ENCODE assay signal across 25 cellular contexts in the genomic region with DNA sequence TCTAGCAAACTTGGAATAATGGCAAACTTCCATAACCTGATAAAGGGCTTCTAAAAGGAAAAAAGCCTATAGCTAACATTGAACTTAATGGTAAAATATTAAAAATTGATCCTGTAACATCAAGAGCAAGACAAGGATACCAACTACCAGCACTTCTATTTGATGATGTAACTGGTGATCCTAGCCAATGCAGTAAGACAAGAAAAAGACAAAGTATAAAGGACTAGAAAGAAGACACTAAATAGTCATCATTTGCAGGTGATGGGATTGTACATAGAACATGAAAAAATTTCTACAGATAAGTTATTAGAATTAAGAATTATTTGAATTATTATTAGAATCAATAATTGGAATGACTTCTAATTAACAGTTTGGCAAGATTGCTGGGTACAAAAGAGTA. TPM values are rescaled to one million over a fixed set of nuclear protein-coding genes. Genes with fewer than 3 reads are reported as not detected.
DNase-seq lines count a peak whose midpoint lies in the region; ATAC-seq, FAIRE-seq and TF ChIP-seq lines count a peak whose summit lies in the region.
"Had no signal": no experiment of that assay in that cellular context is flagged by ENCODE, and none has a peak within 500 bp of the region (broad histone marks: within the 10 kb centered on the region; RNA-seq: fewer than 3 reads in every experiment).

No MANE protein-coding gene starts in this region.

- TF ChIP-seq EP300 in A549 (IDR thresholded peaks at IDR 0.05), result no peak
- TF ChIP-seq EP300 in K562 (IDR thresholded peaks at IDR 0.05; ENCODE audit: low read length), result no peak

- H3K36me3 Mint-ChIP-seq in CD14-positive monocyte, result peaks cover 0 to 2% of the 10 kb centered on the region in 2 donors
- H3K36me3 Mint-ChIP-seq: CD4-positive, alpha-beta memory T cell had no signal

- no peaks in the 10 kb centered on the region for H3K9me1 ChIP-seq in K562 (ENCODE audit: control insufficient read depth, insufficient read depth, low read length)

- no peak overlapping the region for H2AFZ ChIP-seq in K562 (ENCODE audit: low read depth, low read length)
- H2AFZ ChIP-seq: GM23248 had no signal

- DNase-seq in A549 (ENCODE audit: low read depth in 1 of 2, low spot score in 1 of 2) (no peak), K562 (ENCODE audit: extremely low read depth in 1 of 4, low spot score in 3 of 4) (no peak), epithelial cell of prostate (ENCODE audit: low read depth, low spot score) (no peak), CD14-positive monocyte (ENCODE audit: low spot score) (no peak), glomerular visceral epithelial cell (ENCODE audit: extremely low spot score) (no peak), ureter (ENCODE audit: low spot score) (no peak)
- DNase-seq: ACHN; AML-193; BE2C; Calu3; CD4-positive, alpha-beta memory T cell; COR-L47; DMS53; DMS79 treated with DMSO at 0.1 percent for 48 hours; GF-D8; GM23248; H7; HCEC 1CT; HFFc6 had no signal

- no TSS peak for BruUV-seq in K562 (replicated peaks; lab: Mats Ljungman, UMichigan)

- peaks cover 3 to 26% (median 17%) of the 10 kb centered on the region in 7 donors for H3K9me3 Mint-ChIP-seq in CD14-positive monocyte

- H3K4me3 ChIP-seq in A549 (no peak overlapping the region), HEK293 (ENCODE audit: low read depth, low read length) (no peak overlapping the region), K562 (no peak overlapping the region)
- H3K4me3 ChIP-seq: BLaER1 treated with 17β-estradiol and CSF1 and Interleukin-3, amounts not matched to agents 10 nM and 100 nM; GM23248 had no signal

- H3K4me1 Mint-ChIP-seq in CD14-positive monocyte, result no peaks in the 10 kb centered on the region
- H3K4me1 Mint-ChIP-seq: CD4-positive, alpha-beta memory T cell had no signal

- peaks cover 43 to 80% (median 65%) of the 10 kb centered on the region in 3 donors for H3K27me3 Mint-ChIP-seq in CD14-positive monocyte (ENCODE audit: low read depth in 3 of 3)

- H3K4me1 ChIP-seq in A549 (peaks cover 17% of the 10 kb centered on the region), HEK293 (ENCODE audit: control insufficient read depth, insufficient read depth, low read length) (no peaks in the 10 kb centered on the region), K562 (replicated peaks in 1 of 2; ENCODE audit: control insufficient read depth in 2 of 2, insufficient read depth in 2 of 2, low read length in 2 of 2) (peaks cover 0 to 4% of the 10 kb centered on the region in 2 experiments; a peak in 2 of 5 replicates)
- H3K4me1 ChIP-seq: BE2C; BLaER1 treated with 17β-estradiol and CSF1 and Interleukin-3, amounts not matched to agents 10 nM and 100 nM had no signal

- intact Hi-C loops in K562 (cut with micrococcal nuclease) (no loop called here), CD14-positive monocyte (cut with micrococcal nuclease) (no loop called here)

- no peak overlapping the region for H3K27ac Mint-ChIP-seq in CD14-positive monocyte
- H3K27ac Mint-ChIP-seq: CD4-positive, alpha-beta memory T cell; HFFc6 had no signal

- no peaks in the 10 kb centered on the region for H4K20me1 ChIP-seq in K562 (replicated peaks; ENCODE audit: control insufficient read depth, insufficient read depth, low read length)

- no peaks in the 10 kb centered on the region for H3K79me2 ChIP-seq in K562 (ENCODE audit: control insufficient read depth, insufficient read depth, low read length)

- FAIRE-seq in A549 (lab: Jason Lieb, UNC) (peak; percentile 32), K562 (lab: Jason Lieb, UNC) (no peak)
- FAIRE-seq: GM12891, GM18507, H1 had no signal

- TF ChIP-seq POLR2A in A549 (IDR thresholded peaks at IDR 0.05; ENCODE audit: low read length) (no peak), K562 (conservative IDR thresholded peaks at IDR 0.05) (no peak)

- no peak overlapping the region for H3K9ac ChIP-seq in K562 (ENCODE audit: insufficient read depth in 1 of 2, low read depth in 2 of 2, low read length in 2 of 2)
- H3K9ac ChIP-seq: BLaER1 treated with 17β-estradiol and CSF1 and Interleukin-3, amounts not matched to agents 10 nM and 100 nM; GM23248 had no signal

- no peak overlapping the region for H3K4me3 Mint-ChIP-seq in CD14-positive monocyte
- H3K4me3 Mint-ChIP-seq: CD4-positive, alpha-beta memory T cell; HFFc6 had no signal

- TF ChIP-seq CTCF in A549 (IDR thresholded peaks at IDR 0.05) (no peak), HEK293 (tag by site-specific recombination; IDR thresholded peaks at IDR 0.05) (no peak), K562 (IDR thresholded peaks at IDR 0.05 in 2 of 3, conservative IDR thresholded peaks at IDR 0.05 in 1 of 3; ENCODE audit: insufficient read depth in 2 of 3, low read depth in 1 of 3, low read length in 3 of 3) (no peak), CD14-positive monocyte (IDR thresholded peaks at IDR 0.05) (no peak)

- no peaks in the 10 kb centered on the region for H3K27me3 ChIP-seq in K562 (ENCODE audit: control insufficient read depth in 2 of 2, insufficient read depth in 2 of 2, low read length in 2 of 2)
- H3K27me3 ChIP-seq: BE2C had no signal

- H3K4me2 ChIP-seq in A549 (no peak overlapping the region), K562 (ENCODE audit: insufficient read depth, low read length) (no peak overlapping the region)
- H3K4me2 ChIP-seq: BLaER1 treated with 17β-estradiol and CSF1 and Interleukin-3, amounts not matched to agents 10 nM and 100 nM had no signal

- in situ Hi-C loops in K562 (cut with MboI), result no loop called here

- H3K27ac ChIP-seq in A549 (no peak overlapping the region), HEK293 (ENCODE audit: extremely low read depth, low read depth, low read length) (no peak overlapping the region), K562 (ENCODE audit: extremely low read depth, low read depth, low read length) (no peak overlapping the region), epithelial cell of prostate (peak overlapping the region; percentile 77)
- H3K27ac ChIP-seq: BLaER1 treated with 17β-estradiol and CSF1 and Interleukin-3, amounts not matched to agents 10 nM and 100 nM; GM23248 had no signal

- H3K36me3 ChIP-seq in HEK293 (ENCODE audit: control insufficient read depth in 2 of 2, insufficient read depth in 1 of 2, low read length in 2 of 2) (peaks cover 0 to 27% of the 10 kb centered on the region in 2 experiments; a peak in 2 of 3 replicates), K562 (ENCODE audit: control insufficient read depth, insufficient read depth, low read length) (no peaks in the 10 kb centered on the region)
- H3K36me3 ChIP-seq: BE2C; BLaER1 treated with 17β-estradiol and CSF1 and Interleukin-3, amounts not matched to agents 10 nM and 100 nM had no signal

- POLR2A ChIA-PET in A549 (lab: Yijun Ruan, JAX), result no interaction called here
- POLR2A ChIA-PET in HEK293 (lab: Yijun Ruan, JAX), result no interaction called here
- POLR2A ChIA-PET in K562 (lab: Yijun Ruan, JAX), result no interaction called here

- TF ChIP-seq RAD21 in A549 (conservative IDR thresholded peaks at IDR 0.05 in 1 of 2, IDR thresholded peaks at IDR 0.05 in 1 of 2), result no peak
- no peak for TF ChIP-seq RAD21 in K562 (CRISPR knock-in tag; conservative IDR thresholded peaks at IDR 0.05 in 1 of 2, IDR thresholded peaks at IDR 0.05 in 1 of 2)

- ATAC-seq in A549 (no peak), K562 (no peak), SK-N-SH treated with all-trans-retinoic acid at 6 μM for 48 hours (no peak)

- peaks cover 9% of the 10 kb centered on the region; the same call in 2 of the 3 replicates for H3K9me3 ChIP-seq in A549
- H3K9me3 ChIP-seq in HEK293 (ENCODE audit: control insufficient read depth, insufficient read depth, low read depth, low read length), result no peaks in the 10 kb centered on the region
- no peaks in the 10 kb centered on the region for H3K9me3 ChIP-seq in K562 (replicated peaks; ENCODE audit: control insufficient read depth, insufficient read depth, low read depth, low read length)
- H3K9me3 ChIP-seq: BE2C had no signal

- CTCF ChIA-PET in A549 (lab: Yijun Ruan, JAX) (interaction anchor here (2.2 kb wide), 1 partner anchor 37 kb away, joined by 6 read pairs; a partner anchor contains a TSS), HEK293 (lab: Yijun Ruan, JAX) (no interaction called here), K562 (lab: Yijun Ruan, JAX; ENCODE audit: low intra/inter-chr PET ratio) (no interaction called here)

RNA-seq across cellular contexts. Expression of a gene that starts 37.0 kb away (rescaled TPM):
- 60.6 and 65.6 TPM in 2 replicates for polyA plus RNA-seq in A549 (2011; rRNA removed)
- 101 and 112 TPM in 2 replicates for polyA plus RNA-seq in A549 (2012; cell fraction: cytosol; rRNA removed)
- polyA plus RNA-seq in A549 (2012; cell fraction: nucleus; rRNA removed), result 98.6 and 98.8 TPM in 2 replicates
- 47.6 to 59.4 TPM (median 48.2 TPM) in 3 replicates for polyA plus RNA-seq in A549 (2017; fragmentation: RNase III; extraction: RNeasy Plus Mini Kit Qiagen cat#74134 plus additional on column Dnase treatment)
- 80.8 and 98.0 TPM in 2 replicates for polyA minus RNA-seq in A549 (2011; rRNA and poly(A)+ RNA removed)
- total RNA-seq in K562 (2011; cell fraction: chromatin; rRNA removed; ENCODE audit: low replicate concordance), result 15.4 and 25.4 TPM in 2 replicates
- total RNA-seq in K562 (2011; cell fraction: nucleolus; rRNA removed), result 22.5 and 35.0 TPM in 2 replicates
- total RNA-seq in K562 (2011; cell fraction: nucleoplasm; rRNA removed), result 21.7 and 23.8 TPM in 2 replicates
- 24.0 and 24.9 TPM in 2 replicates for total RNA-seq in K562 (2014; rRNA removed)
- total RNA-seq in K562 (2014; rRNA removed; fragmentation: Illumina TruSeq; extraction: Trizol), result 7.6 and 10.3 TPM in 2 replicates
- total RNA-seq in K562 (2015; rRNA removed; fragmentation: Illumina TruSeq; extraction: Trizol), result 8.9 and 10.0 TPM in 2 replicates
- 12.7 and 15.0 TPM in 2 replicates for total RNA-seq in K562 (2021)
- 23.4 and 28.0 TPM in 2 replicates for polyA plus RNA-seq in K562 (2011; rRNA removed)
- polyA plus RNA-seq in K562 (2011; cell fraction: cytosol; rRNA removed), result 26.8 and 45.5 TPM in 2 replicates
- 43.7 and 59.8 TPM in 2 replicates for polyA plus RNA-seq in K562 (2011; cell fraction: nucleus; rRNA removed)
- polyA plus RNA-seq in K562 (2012), result 14.9 and 22.4 TPM in 2 replicates
- 14.3 and 18.9 TPM in 2 replicates for polyA plus RNA-seq in K562 (2014; fragmentation: Illumina TruSeq; extraction: Trizol)
- polyA plus RNA-seq in K562 (2014; fragmentation: Nextera tagmentation; extraction: Ambion mirVana), result 10 to 100 TPM in 1 of 2 experiments, 1 to 10 TPM in 1; 9.5 to 17.9 TPM
- 26.5 and 28.8 TPM in 2 replicates for polyA plus RNA-seq in K562 (2014; rRNA removed)
- 7.7 and 16.5 TPM in 2 replicates for polyA minus RNA-seq in K562 (2011; rRNA and poly(A)+ RNA removed)
- 6.1 and 8.9 TPM in 2 replicates for polyA minus RNA-seq in K562 (2011; cell fraction: cytosol; rRNA and poly(A)+ RNA removed)
- 11.6 and 13.3 TPM in 2 replicates for polyA minus RNA-seq in K562 (2011; cell fraction: nucleus; rRNA and poly(A)+ RNA removed)
- not detected for polyA plus RNA-seq in CD14-positive monocyte
- 22.7 TPM for total RNA-seq in ureter

RNA-seq across cellular contexts. Expression of a gene that starts 52.8 kb away (rescaled TPM):
- polyA plus RNA-seq in A549 (2011; rRNA removed) (7.2 and 10.4 TPM in 2 replicates), A549 (2017; fragmentation: RNase III; extraction: RNeasy Plus Mini Kit Qiagen cat#74134 plus additional on column Dnase treatment) (20.1 to 25.8 TPM (median 23.3 TPM) in 3 replicates), K562 (2011; rRNA removed) (2.5 and 2.9 TPM in 2 replicates), K562 (2014; fragmentation: Illumina TruSeq; extraction: Trizol) (3.3 and 5.5 TPM in 2 replicates), K562 (2014; fragmentation: Nextera tagmentation; extraction: Ambion mirVana) (under 1 TPM; 0.46 to 0.68 TPM), K562 (2014; rRNA removed) (4.3 and 6.2 TPM in 2 replicates), CD14-positive monocyte (1 to 10 TPM; 9.3 to 10.0 TPM)
- 23.8 and 28.0 TPM in 2 replicates for polyA plus RNA-seq in A549 (2012; cell fraction: cytosol; rRNA removed)
- 37.5 and 53.0 TPM in 2 replicates for polyA plus RNA-seq in A549 (2012; cell fraction: nucleus; rRNA removed)
- polyA minus RNA-seq in A549 (2011; rRNA and poly(A)+ RNA removed), result 32.7 and 43.8 TPM in 2 replicates
- total RNA-seq in K562 (2011; cell fraction: chromatin; rRNA removed; ENCODE audit: low replicate concordance), result 7.3 and 21.2 TPM in 2 replicates
- 8.8 and 12.7 TPM in 2 replicates for total RNA-seq in K562 (2011; cell fraction: nucleolus; rRNA removed)
- total RNA-seq in K562 (2011; cell fraction: nucleoplasm; rRNA removed), result 5.4 and 6.3 TPM in 2 replicates
- total RNA-seq in K562 (2014; rRNA removed) (2.5 and 4.5 TPM in 2 replicates), K562 (2014; rRNA removed; fragmentation: Illumina TruSeq; extraction: Trizol) (1.1 TPM in 2 replicates), K562 (2015; rRNA removed; fragmentation: Illumina TruSeq; extraction: Trizol) (2.5 and 2.7 TPM in 2 replicates), K562 (2021) (7.4 and 7.5 TPM in 2 replicates), ureter (30.6 TPM)
- 2.3 and 4.4 TPM in 2 replicates for polyA plus RNA-seq in K562 (2011; cell fraction: cytosol; rRNA removed)
- polyA plus RNA-seq in K562 (2011; cell fraction: nucleus; rRNA removed), result 8.0 and 15.0 TPM in 2 replicates
- 5.2 and 6.4 TPM in 2 replicates for polyA plus RNA-seq in K562 (2012)
- polyA minus RNA-seq in K562 (2011; rRNA and poly(A)+ RNA removed), result 4.3 and 5.0 TPM in 2 replicates
- 2.9 and 5.5 TPM in 2 replicates for polyA minus RNA-seq in K562 (2011; cell fraction: cytosol; rRNA and poly(A)+ RNA removed)
- polyA minus RNA-seq in K562 (2011; cell fraction: nucleus; rRNA and poly(A)+ RNA removed), result 14.0 and 14.4 TPM in 2 replicates

Comparison
In these comparisons a context has a peak if more than half of its experiments do, and no peak if none do; other contexts are left out.
1. RNA of a gene that starts 37.0 kb away (polyA plus RNA-seq): 47.6 to 112 TPM in A549 and 9.5 to 59.8 TPM in K562; not detected in CD14-positive monocyte; every median in the first group is over 4 times any median in the second.